In the genomic region with DNA sequence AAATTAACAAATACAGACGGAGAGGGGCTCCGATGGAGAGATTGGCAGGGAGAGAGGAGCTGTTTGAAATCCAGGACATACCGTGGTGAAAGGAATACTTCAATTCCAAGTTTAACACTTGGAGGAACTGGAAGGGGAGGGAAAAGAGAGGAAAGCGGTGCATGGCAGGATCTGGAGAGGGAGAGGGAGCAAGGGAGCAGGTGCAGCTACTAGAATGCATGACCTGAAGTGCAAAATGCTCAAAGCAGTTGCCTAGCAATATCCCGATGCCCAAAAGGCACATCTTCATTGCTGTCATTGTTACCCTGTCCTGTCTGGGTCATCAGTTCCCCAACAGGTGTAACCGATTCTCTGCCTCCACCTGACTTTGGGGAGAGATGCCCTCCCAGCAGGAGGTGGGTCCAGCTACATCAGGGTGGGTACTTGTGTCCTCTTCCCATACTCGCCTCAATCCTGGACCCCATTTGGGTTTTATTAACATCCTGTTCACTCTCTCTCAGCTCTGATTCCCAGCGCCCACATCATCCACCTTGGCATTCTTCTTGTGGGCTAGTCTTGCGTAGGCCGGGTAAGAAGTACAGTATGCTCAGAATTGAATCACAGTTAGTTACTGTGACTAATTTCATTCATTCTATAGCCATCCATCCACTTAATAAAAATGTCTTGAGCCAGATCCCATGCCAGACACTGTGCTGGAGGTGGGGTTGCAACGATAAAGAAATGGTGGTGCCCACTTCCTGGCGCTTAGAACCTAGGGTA, we compare ENCODE assay signal across 1 cellular context.
TF ChIP-seq lines count a peak whose summit lies in the region.

No MANE protein-coding gene starts in this region.

TF ChIP-seq in HCT116, 20 proteins besides CTCF, POLR2A, EP300 and RAD21:
- TF ChIP-seq TCF7L2 (IDR thresholded peaks at IDR 0.05; ENCODE audit: borderline replicate concordance, extremely low read depth, insufficient read depth, insufficient read length) (no peak), EZH2 (IDR thresholded peaks at IDR 0.05) (no peak), EGR1 (IDR thresholded peaks at IDR 0.05; ENCODE audit: low read depth) (no peak), POLR2AphosphoS5 (IDR thresholded peaks at IDR 0.05; ENCODE audit: low read depth, low read length) (no peak), CBX3 (IDR thresholded peaks at IDR 0.05; ENCODE audit: low read depth) (no peak), JUND (IDR thresholded peaks at IDR 0.05) (no peak), ELF1 (IDR thresholded peaks at IDR 0.05; ENCODE audit: borderline replicate concordance, low read depth) (no peak), SIN3A (IDR thresholded peaks at IDR 0.05; ENCODE audit: low read depth) (no peak), SRF (IDR thresholded peaks at IDR 0.05; ENCODE audit: low read depth) (no peak), ZFX (IDR thresholded peaks at IDR 0.05) (no peak), YY1 (IDR thresholded peaks at IDR 0.05; ENCODE audit: extremely low read depth, insufficient replicate concordance, low read depth, low read length) (no peak), ZNF274 (IDR thresholded peaks at IDR 0.05; ENCODE audit: low read depth, low read length) (no peak), CEBPB (IDR thresholded peaks at IDR 0.05; ENCODE audit: low read depth) (no peak)
- TF ChIP-seq, protein P1, sequence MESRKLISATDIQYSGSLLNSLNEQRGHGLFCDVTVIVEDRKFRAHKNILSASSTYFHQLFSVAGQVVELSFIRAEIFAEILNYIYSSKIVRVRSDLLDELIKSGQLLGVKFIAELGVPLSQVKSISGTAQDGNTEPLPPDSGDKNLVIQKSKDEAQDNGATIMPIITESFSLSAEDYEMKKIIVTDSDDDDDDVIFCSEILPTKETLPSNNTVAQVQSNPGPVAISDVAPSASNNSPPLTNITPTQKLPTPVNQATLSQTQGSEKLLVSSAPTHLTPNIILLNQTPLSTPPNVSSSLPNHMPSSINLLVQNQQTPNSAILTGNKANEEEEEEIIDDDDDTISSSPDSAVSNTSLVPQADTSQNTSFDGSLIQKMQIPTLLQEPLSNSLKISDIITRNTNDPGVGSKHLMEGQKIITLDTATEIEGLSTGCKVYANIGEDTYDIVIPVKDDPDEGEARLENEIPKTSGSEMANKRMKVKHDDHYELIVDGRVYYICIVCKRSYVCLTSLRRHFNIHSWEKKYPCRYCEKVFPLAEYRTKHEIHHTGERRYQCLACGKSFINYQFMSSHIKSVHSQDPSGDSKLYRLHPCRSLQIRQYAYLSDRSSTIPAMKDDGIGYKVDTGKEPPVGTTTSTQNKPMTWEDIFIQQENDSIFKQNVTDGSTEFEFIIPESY (IDR thresholded peaks at IDR 0.05; ENCODE audit: extremely low read depth, insufficient replicate concordance, low read length) = no peak
- TF ChIP-seq, protein P2, sequence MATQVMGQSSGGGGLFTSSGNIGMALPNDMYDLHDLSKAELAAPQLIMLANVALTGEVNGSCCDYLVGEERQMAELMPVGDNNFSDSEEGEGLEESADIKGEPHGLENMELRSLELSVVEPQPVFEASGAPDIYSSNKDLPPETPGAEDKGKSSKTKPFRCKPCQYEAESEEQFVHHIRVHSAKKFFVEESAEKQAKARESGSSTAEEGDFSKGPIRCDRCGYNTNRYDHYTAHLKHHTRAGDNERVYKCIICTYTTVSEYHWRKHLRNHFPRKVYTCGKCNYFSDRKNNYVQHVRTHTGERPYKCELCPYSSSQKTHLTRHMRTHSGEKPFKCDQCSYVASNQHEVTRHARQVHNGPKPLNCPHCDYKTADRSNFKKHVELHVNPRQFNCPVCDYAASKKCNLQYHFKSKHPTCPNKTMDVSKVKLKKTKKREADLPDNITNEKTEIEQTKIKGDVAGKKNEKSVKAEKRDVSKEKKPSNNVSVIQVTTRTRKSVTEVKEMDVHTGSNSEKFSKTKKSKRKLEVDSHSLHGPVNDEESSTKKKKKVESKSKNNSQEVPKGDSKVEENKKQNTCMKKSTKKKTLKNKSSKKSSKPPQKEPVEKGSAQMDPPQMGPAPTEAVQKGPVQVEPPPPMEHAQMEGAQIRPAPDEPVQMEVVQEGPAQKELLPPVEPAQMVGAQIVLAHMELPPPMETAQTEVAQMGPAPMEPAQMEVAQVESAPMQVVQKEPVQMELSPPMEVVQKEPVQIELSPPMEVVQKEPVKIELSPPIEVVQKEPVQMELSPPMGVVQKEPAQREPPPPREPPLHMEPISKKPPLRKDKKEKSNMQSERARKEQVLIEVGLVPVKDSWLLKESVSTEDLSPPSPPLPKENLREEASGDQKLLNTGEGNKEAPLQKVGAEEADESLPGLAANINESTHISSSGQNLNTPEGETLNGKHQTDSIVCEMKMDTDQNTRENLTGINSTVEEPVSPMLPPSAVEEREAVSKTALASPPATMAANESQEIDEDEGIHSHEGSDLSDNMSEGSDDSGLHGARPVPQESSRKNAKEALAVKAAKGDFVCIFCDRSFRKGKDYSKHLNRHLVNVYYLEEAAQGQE (IDR thresholded peaks at IDR 0.05; ENCODE audit: low read depth) = no peak
- TF ChIP-seq, protein P3, sequence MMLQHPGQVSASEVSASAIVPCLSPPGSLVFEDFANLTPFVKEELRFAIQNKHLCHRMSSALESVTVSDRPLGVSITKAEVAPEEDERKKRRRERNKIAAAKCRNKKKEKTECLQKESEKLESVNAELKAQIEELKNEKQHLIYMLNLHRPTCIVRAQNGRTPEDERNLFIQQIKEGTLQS (IDR thresholded peaks at IDR 0.05) = no peak
